10 cellular contexts compared by ENCODE assay signal in the genomic region with DNA sequence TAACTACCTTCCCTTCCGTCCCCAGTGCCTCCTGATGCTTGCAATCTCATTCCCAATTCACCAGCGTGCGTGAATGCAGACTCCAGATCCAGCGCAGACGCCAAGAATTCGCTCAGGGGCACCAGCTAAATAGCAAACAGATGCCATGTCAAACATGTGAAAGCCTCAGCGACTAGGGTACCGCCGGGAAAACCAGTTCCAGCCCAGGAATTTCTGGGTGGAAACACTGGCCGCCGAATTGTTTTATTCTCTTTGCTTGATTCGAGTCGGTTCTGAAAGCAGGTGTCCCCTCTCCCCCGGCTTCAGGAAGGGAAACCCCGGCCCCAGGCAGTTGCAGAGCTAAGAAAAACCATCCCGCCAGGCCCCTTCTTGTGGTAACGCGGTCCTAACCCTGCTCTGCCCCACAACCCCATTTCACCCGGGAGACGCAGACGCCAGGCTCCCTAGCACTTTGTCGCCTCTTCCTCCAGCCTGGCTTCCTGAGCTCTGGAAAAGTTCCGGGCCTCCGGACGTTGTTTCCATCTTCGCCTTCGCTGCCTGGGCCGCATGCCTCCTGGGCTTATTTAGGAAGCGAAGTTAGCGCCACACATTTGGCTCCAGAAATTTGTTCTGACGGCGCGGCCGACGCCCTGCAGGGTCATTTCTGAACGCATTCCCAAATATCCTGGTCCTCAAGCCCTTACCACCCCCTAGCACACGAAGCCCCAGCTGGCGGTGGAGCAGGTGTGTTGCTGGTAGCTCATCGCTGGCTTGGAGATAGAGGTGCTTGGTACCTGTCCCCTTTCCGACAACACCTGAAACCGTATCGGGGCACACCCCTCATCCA. TPM values are rescaled to one million over a fixed set of nuclear protein-coding genes. Genes with fewer than 3 reads are reported as not detected.
DNase-seq lines count a peak whose midpoint lies in the region; ATAC-seq and TF ChIP-seq lines count a peak whose summit lies in the region.
"Had no signal": no experiment of that assay in that cellular context is flagged by ENCODE, and none has a peak within 500 bp of the region (broad histone marks: within the 10 kb centered on the region; RNA-seq: fewer than 3 reads in every experiment).

No MANE protein-coding gene starts in this region.

- TF ChIP-seq CTCF in SK-N-SH (IDR thresholded peaks at IDR 0.05) (no peak), fibroblast of villous mesenchyme (IDR thresholded peaks at IDR 0.05; ENCODE audit: insufficient read depth, low read depth, low read length) (no peak), psoas muscle (IDR thresholded peaks at IDR 0.05) (no peak), RWPE1 (conservative IDR thresholded peaks at IDR 0.05; ENCODE audit: low read depth) (no peak)

- DNase-seq in EH (ENCODE audit: low read depth) (peak; percentile 78), SK-N-SH (peak; percentile 81), fibroblast of villous mesenchyme (ENCODE audit: low read depth) (no peak), psoas muscle (peak; percentile 18 to 67), RWPE1 (ENCODE audit: low spot score) (no peak), NCI-H226 (no peak), NCI-H2029 (lab: John Stamatoyannopoulos, UW) (no peak)
- no peak for DNase-seq in activated CD4-positive, alpha-beta memory T cell treated with anti-CD3 and anti-CD28 coated beads, Interleukin-2, amount 10 ng/mL, durations not matched to agents 7 days and 5 days
- DNase-seq: GF-D8; stimulated activated CD4-positive, alpha-beta T cell treated with anti-CD3 and anti-CD28 coated beads, Interleukin-2, amount 100 ng/mL, for 24 hours had no signal

- H3K36me3 ChIP-seq in SK-N-SH (replicated peaks in 1 of 2; ENCODE audit: control insufficient read depth in 1 of 2, insufficient read depth in 2 of 2, low read length in 1 of 2) (no peaks in the 10 kb centered on the region), psoas muscle (ENCODE audit: insufficient read depth in 1 of 2, low read depth in 1 of 2) (no peaks in the 10 kb centered on the region)

- POLR2A ChIA-PET in SK-N-SH (lab: Yijun Ruan, JAX): interaction anchor here (0.7 kb wide), 1 partner anchor 39 kb away, joined by 3 read pairs; no protein-coding TSS in a partner anchor
- POLR2A ChIA-PET in RWPE1 (lab: Yijun Ruan, JAX; ENCODE audit: low non-redundant PET): no interaction called here
- POLR2A ChIA-PET in activated CD4-positive, alpha-beta memory T cell treated with anti-CD3 and anti-CD28 coated beads, Interleukin-2, amount 10 ng/mL, durations not matched to agents 7 days and 5 days (lab: Charles Lee): no interaction called here

- peaks cover 36% of the 10 kb centered on the region for H3K27me3 ChIP-seq in SK-N-SH (ENCODE audit: insufficient read depth)
- peaks cover 0 to 84% (median 24%) of the 10 kb centered on the region in 3 donors for H3K27me3 ChIP-seq in psoas muscle (ENCODE audit: insufficient read depth in 3 of 3, low read length in 2 of 3)

- H3K27ac ChIP-seq in SK-N-SH (ENCODE audit: low read depth in 2 of 2, low read length in 1 of 2): no peak overlapping the region
- H3K27ac ChIP-seq in psoas muscle: no peak overlapping the region
- H3K27ac ChIP-seq in RWPE1: no peak overlapping the region

- no peak overlapping the region for H3K9ac ChIP-seq in SK-N-SH

- peak overlapping the region; percentile 52; the same call in 1 of the 2 replicates for H2AFZ ChIP-seq in SK-N-SH (ENCODE audit: low read depth)

- no peaks in the 10 kb centered on the region for H3K4me1 Mint-ChIP-seq in activated CD4-positive, alpha-beta memory T cell treated with anti-CD3 and anti-CD28 coated beads, Interleukin-2, amount 10 ng/mL, durations not matched to agents 7 days and 5 days

- H3K9me3 ChIP-seq in SK-N-SH (no peaks in the 10 kb centered on the region), psoas muscle (no peaks in the 10 kb centered on the region)

- H3K9me3 Mint-ChIP-seq in activated CD4-positive, alpha-beta memory T cell treated with anti-CD3 and anti-CD28 coated beads, Interleukin-2, amount 10 ng/mL, durations not matched to agents 7 days and 5 days: no peaks in the 10 kb centered on the region

- no peaks in the 10 kb centered on the region for H3K79me2 ChIP-seq in SK-N-SH (ENCODE audit: insufficient read depth)

- H3K4me1 ChIP-seq in SK-N-SH (ENCODE audit: control insufficient read depth in 1 of 2, insufficient read depth in 2 of 2, low read depth in 1 of 2, low read length in 1 of 2): peaks cover 0 to 23% of the 10 kb centered on the region in 2 experiments; a peak in 2 of 4 replicates
- H3K4me1 ChIP-seq in psoas muscle: no peaks in the 10 kb centered on the region

- no peaks in the 10 kb centered on the region for H3F3A ChIP-seq in SK-N-SH (replicated peaks; ENCODE audit: insufficient read depth)

- peak in 1 of 4 donors; percentile 37 for ATAC-seq in psoas muscle

- peak overlapping the region; percentile 87 for H3K4me2 ChIP-seq in SK-N-SH

- no peaks in the 10 kb centered on the region for H3K36me3 Mint-ChIP-seq in activated CD4-positive, alpha-beta memory T cell treated with anti-CD3 and anti-CD28 coated beads, Interleukin-2, amount 10 ng/mL, durations not matched to agents 7 days and 5 days (ENCODE audit: low read depth)

- WGBS in SK-N-SH (ENCODE audit: low lambda C conversion rate): 12% methylated on average over 35 of the region's 42 CpGs
- WGBS in psoas muscle, 3 donors: 5 to 6% (median 5%) methylated on average over 42 of the region's 42 CpGs

- H3K4me3 ChIP-seq in SK-N-SH (ENCODE audit: low read depth in 2 of 2, low read length in 1 of 2): peak overlapping the region; percentile 36 to 42
- H3K4me3 ChIP-seq in fibroblast of villous mesenchyme (ENCODE audit: low read depth, low read length): peak overlapping the region; percentile 12
- peak overlapping the region; percentile 55 for H3K4me3 ChIP-seq in psoas muscle

- intact Hi-C loops in psoas muscle (cut with DNase I): no loop called here

- no peaks in the 10 kb centered on the region for H3K9me2 ChIP-seq in SK-N-SH

- no peak overlapping the region for H3K27ac Mint-ChIP-seq in activated CD4-positive, alpha-beta memory T cell treated with anti-CD3 and anti-CD28 coated beads, Interleukin-2, amount 10 ng/mL, durations not matched to agents 7 days and 5 days

- H3K27me3 Mint-ChIP-seq in activated CD4-positive, alpha-beta memory T cell treated with anti-CD3 and anti-CD28 coated beads, Interleukin-2, amount 10 ng/mL, durations not matched to agents 7 days and 5 days: peaks cover 63% of the 10 kb centered on the region

- CTCF ChIA-PET in SK-N-SH (lab: Yijun Ruan, JAX) (interaction anchor here (0.8 to 2.4 kb wide), 5 partner anchors 10 to 327 kb away, joined by 3 to 11 read pairs (median 3); no protein-coding TSS in a partner anchor), RWPE1 (lab: Yijun Ruan, JAX) (interaction anchor here (0.7 kb wide), 1 partner anchor 328 kb away, joined by 3 read pairs; no protein-coding TSS in a partner anchor)
- CTCF ChIA-PET in activated CD4-positive, alpha-beta memory T cell treated with anti-CD3 and anti-CD28 coated beads, Interleukin-2, amount 10 ng/mL, durations not matched to agents 7 days and 5 days (lab: Charles Lee): no interaction called here

- H4K20me1 ChIP-seq in SK-N-SH (ENCODE audit: insufficient read depth): no peaks in the 10 kb centered on the region

- TF ChIP-seq EP300 in SK-N-SH (IDR thresholded peaks at IDR 0.05; ENCODE audit: borderline replicate concordance in 1 of 2, low read depth in 1 of 2, low read length in 1 of 2): peak in 1 of 2 experiments; percentile 54; a peak in 1 of 4 replicates

- H3K4me3 Mint-ChIP-seq in activated CD4-positive, alpha-beta memory T cell treated with anti-CD3 and anti-CD28 coated beads, Interleukin-2, amount 10 ng/mL, durations not matched to agents 7 days and 5 days: no peak overlapping the region

- no peak for TF ChIP-seq RAD21 in SK-N-SH (IDR thresholded peaks at IDR 0.05; ENCODE audit: low read length)

TF ChIP-seq in SK-N-SH, 30 proteins besides CTCF, POLR2A, EP300 and RAD21 (continues in another document):
- TF ChIP-seq RCOR1 (IDR thresholded peaks at IDR 0.05; ENCODE audit: low read length) (peak; percentile 92), POLR2AphosphoS5 (IDR thresholded peaks at IDR 0.05; ENCODE audit: low read depth, low read length) (no peak), GATA2 (CRISPR knock-in tag; IDR thresholded peaks at IDR 0.05) (no peak), FOXM1 (IDR thresholded peaks at IDR 0.05; ENCODE audit: low read depth) (no peak), EZH2phosphoT487 (IDR thresholded peaks at IDR 0.05; ENCODE audit: borderline replicate concordance, low read depth) (no peak), JUND (IDR thresholded peaks at IDR 0.05) (no peak), RXRA (IDR thresholded peaks at IDR 0.05; ENCODE audit: borderline replicate concordance, low read depth) (no peak), ELF1 (IDR thresholded peaks at IDR 0.05) (no peak), TEAD4 (IDR thresholded peaks at IDR 0.05; ENCODE audit: borderline replicate concordance, insufficient read depth) (no peak), TCF12 (IDR thresholded peaks at IDR 0.05) (peak; percentile 58), SMC3 (IDR thresholded peaks at IDR 0.05; ENCODE audit: low read depth, low read length) (no peak), MXI1 (IDR thresholded peaks at IDR 0.05; ENCODE audit: low read depth, low read length) (peak; percentile 75; the same call in 1 of the 2 replicates)
- TF ChIP-seq, protein P1, sequence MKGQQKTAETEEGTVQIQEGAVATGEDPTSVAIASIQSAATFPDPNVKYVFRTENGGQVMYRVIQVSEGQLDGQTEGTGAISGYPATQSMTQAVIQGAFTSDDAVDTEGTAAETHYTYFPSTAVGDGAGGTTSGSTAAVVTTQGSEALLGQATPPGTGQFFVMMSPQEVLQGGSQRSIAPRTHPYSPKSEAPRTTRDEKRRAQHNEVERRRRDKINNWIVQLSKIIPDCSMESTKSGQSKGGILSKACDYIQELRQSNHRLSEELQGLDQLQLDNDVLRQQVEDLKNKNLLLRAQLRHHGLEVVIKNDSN (IDR thresholded peaks at IDR 0.05; ENCODE audit: borderline replicate concordance, low read depth): no peak
- TF ChIP-seq, protein P2, sequence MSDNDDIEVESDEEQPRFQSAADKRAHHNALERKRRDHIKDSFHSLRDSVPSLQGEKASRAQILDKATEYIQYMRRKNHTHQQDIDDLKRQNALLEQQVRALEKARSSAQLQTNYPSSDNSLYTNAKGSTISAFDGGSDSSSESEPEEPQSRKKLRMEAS (IDR thresholded peaks at IDR 0.05; ENCODE audit: low read depth): 0 out of 2 replicates have a peak, but pooled peaks have one; percentile 33

RNA-seq across cellular contexts. Expression of gene LVRN, which starts 0.6 kb away (rescaled TPM):
- polyA plus RNA-seq in SK-N-SH (2012; rRNA removed) (0.02 and 0.10 TPM in 2 replicates), psoas muscle (under 1 TPM; 0.79 to 0.91 (median 0.79) TPM)
- 0.01 and 0.05 TPM in 2 replicates for polyA plus RNA-seq in SK-N-SH (2012; cell fraction: cytosol; rRNA removed)
- 0.02 and 0.10 TPM in 2 replicates for polyA plus RNA-seq in SK-N-SH (2012; cell fraction: nucleus; rRNA removed)
- total RNA-seq in fibroblast of villous mesenchyme (under 0.01 and 0.64 TPM in 2 replicates), psoas muscle (1 to 10 TPM in 2 of 4 donors, under 1 TPM in 2; 0.64 to 2.0 (median 1.1) TPM)
- under 1 TPM in 1 of 2 experiments, not detected in 1; 0.13 TPM for total RNA-seq in activated CD4-positive, alpha-beta memory T cell treated with anti-CD3 and anti-CD28 coated beads, Interleukin-2, amount 10 ng/mL, durations not matched to agents 7 days and 5 days

Comparison
In these comparisons a context has a peak if more than half of its experiments do, and no peak if none do; other contexts are left out.
1. DNase-seq: peak in EH (single experiment), SK-N-SH (single experiment) and psoas muscle (2 of 2); none in fibroblast of villous mesenchyme (single experiment), RWPE1 (single experiment), NCI-H226 (single experiment), NCI-H2029 (single experiment) and activated CD4-positive, alpha-beta memory T cell treated with anti-CD3 and anti-CD28 coated beads, Interleukin-2, amount 10 ng/mL, durations not matched to agents 7 days and 5 days (single experiment).
2. Peak in every context shown above with its lines, with median percentiles within 50 percentile points of each other: H3K4me3 ChIP-seq.